In genomic region chr3:54853573-54854404, GRCh38 we compare ENCODE assay signal across 8 cellular contexts.
DNase-seq lines count a peak whose midpoint lies in the region; ATAC-seq, FAIRE-seq and TF ChIP-seq lines count a peak whose summit lies in the region.

No MANE protein-coding gene starts in this region.

- H3F3A ChIP-seq in MM.1S (ENCODE audit: insufficient read depth, low read length): no peaks in the 10 kb centered on the region

- H3K9me3 ChIP-seq in MM.1S (replicated peaks; ENCODE audit: insufficient read depth, low read length) (no peaks in the 10 kb centered on the region), mammary epithelial cell (replicated peaks; ENCODE audit: insufficient read depth, low read length) (no peaks in the 10 kb centered on the region), kidney (ENCODE audit: control insufficient read depth in 1 of 2, low read length in 2 of 2) (no peaks in the 10 kb centered on the region)

- H3K79me2 ChIP-seq in MM.1S (ENCODE audit: low read length): no peaks in the 10 kb centered on the region
- H3K79me2 ChIP-seq in mammary epithelial cell (ENCODE audit: insufficient read depth, low read length): no peaks in the 10 kb centered on the region

- no peak for FAIRE-seq in kidney (lab: Jason Lieb, UNC)

- CTCF ChIA-PET in mammary epithelial cell (lab: Charles Lee; ENCODE audit: low non-redundant PET): interaction anchor here (0.6 kb wide), 1 partner anchor 422 kb away, joined by 5 read pairs; no protein-coding TSS in a partner anchor

- H3K4me2 ChIP-seq in MM.1S (ENCODE audit: low read depth, low read length) (peak overlapping the region; percentile 1; the same call in 1 of the 2 replicates), mammary epithelial cell (ENCODE audit: insufficient read depth, low read depth, low read length) (no peak overlapping the region)

- no peaks in the 10 kb centered on the region for H3K27me3 ChIP-seq in MM.1S (replicated peaks; ENCODE audit: insufficient read depth, low read length)
- peaks cover 5% of the 10 kb centered on the region for H3K27me3 ChIP-seq in mammary epithelial cell (ENCODE audit: insufficient read depth, low read length)

- WGBS in mammary epithelial cell (ENCODE audit: low coverage, missing lambda C conversion rate): 30% methylated on average over 11 of the region's 20 CpGs

- H3K9me2 ChIP-seq in MM.1S (replicated peaks; ENCODE audit: insufficient read depth, low read length): no peaks in the 10 kb centered on the region

- H2AFZ ChIP-seq in MM.1S (ENCODE audit: low read length) (peak overlapping the region; percentile 28; the same call in 1 of the 2 replicates), mammary epithelial cell (ENCODE audit: low read depth, low read length) (no peak overlapping the region)

- H4K20me1 ChIP-seq in MM.1S (ENCODE audit: insufficient read depth, low read length): no peaks in the 10 kb centered on the region
- H4K20me1 ChIP-seq in mammary epithelial cell (ENCODE audit: insufficient read depth, low read length): no peaks in the 10 kb centered on the region

- DNase-seq in DMS79 treated with DMSO at 0.1 percent for 48 hours (lab: John Stamatoyannopoulos, UW) (peak; percentile 8), MM.1S (peak; percentile 40), SKM-1 (lab: John Stamatoyannopoulos, UW; ENCODE audit: unreplicated experiment) (peak; percentile 41), mammary epithelial cell (no peak), kidney (peak; percentile 92)
- peak in 3 of 4 experiments; percentile 11 to 38 (median 24) for DNase-seq in stimulated activated CD4-positive, alpha-beta T cell treated with anti-CD3 and anti-CD28 coated beads, Interleukin-1b, Interleukin-23, amount 100 ng/mL, for 24 hours (ENCODE audit: low read depth in 4 of 4, low spot score in 1 of 4)

- in situ Hi-C loops in mammary epithelial cell (cut with MboI; ENCODE audit: low sequenced_read_pairs in 2 of 2): loop anchor here in 1 of 2 donors (25.0 kb wide), 2 partner anchors 334 to 884 kb away; no protein-coding TSS in a partner anchor

- ATAC-seq in GM21717 (IDR thresholded peaks at IDR 0.05; ENCODE audit: unreplicated experiment) (peak; percentile 81), GM21381 (IDR thresholded peaks at IDR 0.05; ENCODE audit: unreplicated experiment) (no peak)

- H3K36me3 ChIP-seq in MM.1S (replicated peaks; ENCODE audit: insufficient read depth, low read length) (no peaks in the 10 kb centered on the region), mammary epithelial cell (ENCODE audit: insufficient read depth, low read length) (no peaks in the 10 kb centered on the region), kidney (ENCODE audit: control insufficient read depth in 1 of 2, insufficient read depth in 2 of 2, low read length in 2 of 2) (no peaks in the 10 kb centered on the region)

- dilution Hi-C loops in mammary epithelial cell (cut with HindIII; ENCODE audit: low sequenced_read_pairs): no loop called here

- H3K9ac ChIP-seq in MM.1S (ENCODE audit: low read length): no peak overlapping the region
- no peak overlapping the region for H3K9ac ChIP-seq in mammary epithelial cell (ENCODE audit: insufficient read depth, low read length)
- no peak overlapping the region for H3K9ac ChIP-seq in kidney (ENCODE audit: low read length in 2 of 2)

- intact Hi-C loops in mammary epithelial cell (cut with micrococcal nuclease) (loop anchor here (1.0 to 10.0 kb wide), 7 partner anchors 160 to 1189 kb away; no protein-coding TSS in a partner anchor), kidney (cut with DNase I) (no loop called here)

- no peak overlapping the region for H3K27ac ChIP-seq in MM.1S (ENCODE audit: low read length)
- no peak overlapping the region for H3K27ac ChIP-seq in mammary epithelial cell (ENCODE audit: insufficient read depth, low read depth, low read length)
- H3K27ac ChIP-seq in kidney (ENCODE audit: low read depth in 2 of 2, low read length in 2 of 2): no peak overlapping the region

- BruUV-seq in mammary epithelial cell (replicated peaks; lab: Mats Ljungman, UMichigan): no TSS peak

- TF ChIP-seq CTCF in MM.1S (IDR thresholded peaks at IDR 0.05; ENCODE audit: low read length) (peak; percentile 87), mammary epithelial cell (conservative IDR thresholded peaks at IDR 0.05 in 1 of 2, IDR thresholded peaks at IDR 0.05 in 1 of 2; ENCODE audit: extremely low read depth in 1 of 2, insufficient read depth in 1 of 2, low read depth in 1 of 2, low read length in 2 of 2) (peak; percentile 77 to 82), kidney (IDR thresholded peaks at IDR 0.05; ENCODE audit: borderline replicate concordance, extremely low read depth, insufficient read depth) (peak; percentile 78)

- H3K4me3 ChIP-seq in MM.1S (ENCODE audit: low read length): no peak overlapping the region
- no peak overlapping the region for H3K4me3 ChIP-seq in mammary epithelial cell (replicated peaks in 1 of 3; ENCODE audit: insufficient read depth in 1 of 3, low read depth in 2 of 3, low read length in 3 of 3)
- H3K4me3 ChIP-seq in kidney (ENCODE audit: low read length in 2 of 2): no peak overlapping the region

- H3K4me1 ChIP-seq in MM.1S (ENCODE audit: low read length) (no peaks in the 10 kb centered on the region), mammary epithelial cell (ENCODE audit: insufficient read depth, low read length) (peaks cover 15% of the 10 kb centered on the region), kidney (ENCODE audit: control insufficient read depth in 1 of 2, insufficient read depth in 1 of 2, low read depth in 1 of 2, low read length in 2 of 2) (no peaks in the 10 kb centered on the region)
